In genomic region chr1:99173900-99174299, GRCh38 we compare ENCODE assay signal across 25 cellular contexts.
"Had no signal": no experiment of that assay in that cellular context is flagged by ENCODE, and none has a peak within 500 bp of the region (broad histone marks: within the 10 kb centered on the region; RNA-seq: fewer than 3 reads in every experiment).

No MANE protein-coding gene starts in this region.

- FAIRE-seq: frontal cortex, islet of Langerhans had no signal

- H3K4me1 ChIP-seq: heart left ventricle, parathyroid adenoma, prostate gland, right lobe of liver, spleen, tibial artery, upper lobe of left lung, vagina had no signal

- ATAC-seq: esophagus mucosa; heart left ventricle; mucosa of descending colon; natural killer cell; stimulated activated memory B cell treated with anti-CD40 and anti-IgM and Interleukin-4, amounts not matched to agents 10 μg/mL and 1 μg/mL and 100 μg/mL, for 72 hours had no signal

- DNase-seq: cortex of kidney; effector CD8-positive, alpha-beta T cell; heart left ventricle; hypothalamus; kidney glomerular epithelial cell; mammary epithelial cell; mucosa of descending colon; natural killer cell; occipital lobe; retina; right lobe of liver; spleen; stimulated activated CD4-positive, alpha-beta T cell treated with anti-CD3 and anti-CD28 coated beads, Interleukin-15, amount 100 ng/mL, for 24 hours; stimulated activated CD4-positive, alpha-beta T cell treated with anti-CD3 and anti-CD28 coated beads, Interleukin-1b, Interleukin-23, amount 100 ng/mL, for 48 hours; stimulated activated CD4-positive, alpha-beta T cell treated with anti-CD3 and anti-CD28 coated beads, Interleukin-4, amount 100 ng/mL, for 24 hours; tibial artery; upper lobe of left lung had no signal

- H3K9me3 ChIP-seq: heart left ventricle, mucosa of descending colon, prostate gland, right lobe of liver, spleen, tibial artery, upper lobe of left lung, vagina had no signal

- H3K27me3 ChIP-seq: dorsolateral prefrontal cortex, right lobe of liver, tibial artery, upper lobe of left lung, vagina had no signal

- H3K4me3 ChIP-seq: dorsolateral prefrontal cortex, heart left ventricle, mucosa of descending colon, prostate gland, right lobe of liver, spleen, tibial artery, upper lobe of left lung, vagina had no signal

- H3K27ac ChIP-seq: dorsolateral prefrontal cortex, heart left ventricle, parathyroid adenoma, prostate gland, right lobe of liver, spleen, tibial artery, upper lobe of left lung, vagina had no signal

- H3K36me3 ChIP-seq: heart left ventricle, prostate gland, right lobe of liver, spleen, tibial artery, upper lobe of left lung, vagina had no signal
